In the genomic region with DNA sequence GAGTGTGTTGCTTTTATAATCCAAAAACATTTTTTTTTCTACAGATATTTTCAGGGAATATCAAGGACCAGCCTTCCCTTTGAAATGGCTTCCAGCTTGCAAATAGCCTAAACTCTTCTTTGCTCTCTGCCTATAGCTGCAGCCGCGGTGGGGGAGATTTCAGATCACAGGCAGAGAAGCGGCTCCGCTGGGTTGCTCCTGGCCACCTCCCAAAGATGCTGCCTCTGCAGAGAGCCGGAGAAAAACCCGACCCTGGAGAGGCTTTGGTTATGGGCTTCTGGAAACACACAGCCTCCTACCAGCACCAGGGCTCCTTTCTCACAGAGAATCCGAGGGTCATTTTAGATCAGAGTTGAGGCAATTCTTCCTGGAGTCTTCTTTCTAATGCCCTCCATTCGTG, we compare ENCODE assay signal across 2 cellular contexts.
TF ChIP-seq lines count a peak whose summit lies in the region.

No MANE protein-coding gene starts in this region.

TF ChIP-seq in SK-N-SH, 30 proteins besides CTCF, POLR2A, EP300 and RAD21 (continued from another document):
- TF ChIP-seq, protein P1, sequence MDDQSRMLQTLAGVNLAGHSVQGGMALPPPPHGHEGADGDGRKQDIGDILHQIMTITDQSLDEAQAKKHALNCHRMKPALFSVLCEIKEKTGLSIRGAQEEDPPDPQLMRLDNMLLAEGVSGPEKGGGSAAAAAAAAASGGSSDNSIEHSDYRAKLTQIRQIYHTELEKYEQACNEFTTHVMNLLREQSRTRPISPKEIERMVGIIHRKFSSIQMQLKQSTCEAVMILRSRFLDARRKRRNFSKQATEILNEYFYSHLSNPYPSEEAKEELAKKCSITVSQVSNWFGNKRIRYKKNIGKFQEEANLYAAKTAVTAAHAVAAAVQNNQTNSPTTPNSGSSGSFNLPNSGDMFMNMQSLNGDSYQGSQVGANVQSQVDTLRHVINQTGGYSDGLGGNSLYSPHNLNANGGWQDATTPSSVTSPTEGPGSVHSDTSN (IDR thresholded peaks at IDR 0.05): no peak
- TF ChIP-seq NFIC (IDR thresholded peaks at IDR 0.05; ENCODE audit: borderline replicate concordance): no peak
- no peak for TF ChIP-seq SIN3A (IDR thresholded peaks at IDR 0.05; ENCODE audit: borderline replicate concordance, low read depth, low read length)
- TF ChIP-seq MEF2A (IDR thresholded peaks at IDR 0.05; ENCODE audit: borderline replicate concordance, low read depth): no peak
- no peak for TF ChIP-seq CHD2 (IDR thresholded peaks at IDR 0.05; ENCODE audit: low read length, partially characterized antibody)
- no peak for TF ChIP-seq FOXJ3 (CRISPR knock-in tag; IDR thresholded peaks at IDR 0.05)
- TF ChIP-seq JUND (IDR thresholded peaks at IDR 0.05): no peak
- TF ChIP-seq MXI1 (IDR thresholded peaks at IDR 0.05; ENCODE audit: low read depth, low read length): no peak
- TF ChIP-seq GATA2 (CRISPR knock-in tag; IDR thresholded peaks at IDR 0.05): no peak
- TF ChIP-seq, protein P2, sequence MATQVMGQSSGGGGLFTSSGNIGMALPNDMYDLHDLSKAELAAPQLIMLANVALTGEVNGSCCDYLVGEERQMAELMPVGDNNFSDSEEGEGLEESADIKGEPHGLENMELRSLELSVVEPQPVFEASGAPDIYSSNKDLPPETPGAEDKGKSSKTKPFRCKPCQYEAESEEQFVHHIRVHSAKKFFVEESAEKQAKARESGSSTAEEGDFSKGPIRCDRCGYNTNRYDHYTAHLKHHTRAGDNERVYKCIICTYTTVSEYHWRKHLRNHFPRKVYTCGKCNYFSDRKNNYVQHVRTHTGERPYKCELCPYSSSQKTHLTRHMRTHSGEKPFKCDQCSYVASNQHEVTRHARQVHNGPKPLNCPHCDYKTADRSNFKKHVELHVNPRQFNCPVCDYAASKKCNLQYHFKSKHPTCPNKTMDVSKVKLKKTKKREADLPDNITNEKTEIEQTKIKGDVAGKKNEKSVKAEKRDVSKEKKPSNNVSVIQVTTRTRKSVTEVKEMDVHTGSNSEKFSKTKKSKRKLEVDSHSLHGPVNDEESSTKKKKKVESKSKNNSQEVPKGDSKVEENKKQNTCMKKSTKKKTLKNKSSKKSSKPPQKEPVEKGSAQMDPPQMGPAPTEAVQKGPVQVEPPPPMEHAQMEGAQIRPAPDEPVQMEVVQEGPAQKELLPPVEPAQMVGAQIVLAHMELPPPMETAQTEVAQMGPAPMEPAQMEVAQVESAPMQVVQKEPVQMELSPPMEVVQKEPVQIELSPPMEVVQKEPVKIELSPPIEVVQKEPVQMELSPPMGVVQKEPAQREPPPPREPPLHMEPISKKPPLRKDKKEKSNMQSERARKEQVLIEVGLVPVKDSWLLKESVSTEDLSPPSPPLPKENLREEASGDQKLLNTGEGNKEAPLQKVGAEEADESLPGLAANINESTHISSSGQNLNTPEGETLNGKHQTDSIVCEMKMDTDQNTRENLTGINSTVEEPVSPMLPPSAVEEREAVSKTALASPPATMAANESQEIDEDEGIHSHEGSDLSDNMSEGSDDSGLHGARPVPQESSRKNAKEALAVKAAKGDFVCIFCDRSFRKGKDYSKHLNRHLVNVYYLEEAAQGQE (IDR thresholded peaks at IDR 0.05; ENCODE audit: low read depth, low read length): no peak

TF ChIP-seq in SK-N-SH treated with all-trans-retinoic acid at 6 μM for 48 hours, 23 proteins besides CTCF, POLR2A, EP300 and RAD21 (continued from another document):
- TF ChIP-seq, protein P3, sequence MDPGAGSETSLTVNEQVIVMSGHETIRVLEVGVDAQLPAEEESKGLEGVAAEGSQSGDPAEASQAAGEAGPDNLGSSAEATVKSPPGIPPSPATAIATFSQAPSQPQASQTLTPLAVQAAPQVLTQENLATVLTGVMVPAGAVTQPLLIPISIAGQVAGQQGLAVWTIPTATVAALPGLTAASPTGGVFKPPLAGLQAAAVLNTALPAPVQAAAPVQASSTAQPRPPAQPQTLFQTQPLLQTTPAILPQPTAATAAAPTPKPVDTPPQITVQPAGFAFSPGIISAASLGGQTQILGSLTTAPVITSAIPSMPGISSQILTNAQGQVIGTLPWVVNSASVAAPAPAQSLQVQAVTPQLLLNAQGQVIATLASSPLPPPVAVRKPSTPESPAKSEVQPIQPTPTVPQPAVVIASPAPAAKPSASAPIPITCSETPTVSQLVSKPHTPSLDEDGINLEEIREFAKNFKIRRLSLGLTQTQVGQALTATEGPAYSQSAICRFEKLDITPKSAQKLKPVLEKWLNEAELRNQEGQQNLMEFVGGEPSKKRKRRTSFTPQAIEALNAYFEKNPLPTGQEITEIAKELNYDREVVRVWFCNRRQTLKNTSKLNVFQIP (CRISPR knock-in tag; IDR thresholded peaks at IDR 0.05; ENCODE audit: borderline replicate concordance, low read depth): no peak
- TF ChIP-seq RARB (CRISPR knock-in tag; IDR thresholded peaks at IDR 0.05) (no peak), OSR1 (CRISPR knock-in tag; IDR thresholded peaks at IDR 0.05) (no peak), CSDC2 (CRISPR knock-in tag; IDR thresholded peaks at IDR 0.05) (no peak), ISL1 (CRISPR knock-in tag; IDR thresholded peaks at IDR 0.05) (no peak), ZNF70 (CRISPR knock-in tag; IDR thresholded peaks at IDR 0.05) (no peak), ESRRG (CRISPR knock-in tag; IDR thresholded peaks at IDR 0.05) (no peak)
